12 cellular contexts compared by ENCODE assay signal in genomic region chr22:38135133-38135706, GRCh38. TPM values are rescaled to one million over a fixed set of nuclear protein-coding genes. Genes with fewer than 3 reads are reported as not detected.
A peak's percentile ranks its signal among the peaks of the same experiment; 100 is the strongest.
DNase-seq lines count a peak whose midpoint lies in the region; ATAC-seq and TF ChIP-seq lines count a peak whose summit lies in the region.
"Had no signal": no experiment of that assay in that cellular context is flagged by ENCODE, and none has a peak within 500 bp of the region (broad histone marks: within the 10 kb centered on the region; RNA-seq: fewer than 3 reads in every experiment).

No MANE protein-coding gene starts in this region.

- CTCF ChIA-PET in activated CD8-positive, alpha-beta T cell treated with anti-CD3 and anti-CD28 coated beads for 36 hours (lab: Charles Lee): no interaction called here
- CTCF ChIA-PET in activated CD8-positive, alpha-beta T cell treated with anti-CD3 and anti-CD28 coated beads, Interleukin-2, amount 10 ng/mL, durations not matched to agents 7 days and 5 days (lab: Charles Lee): no interaction called here

- intact Hi-C loops in activated CD8-positive, alpha-beta T cell treated with anti-CD3 and anti-CD28 coated beads for 36 hours (cut with micrococcal nuclease): no loop called here

- no peak overlapping the region for H3K4me3 Mint-ChIP-seq in activated CD8-positive, alpha-beta T cell treated with anti-CD3 and anti-CD28 coated beads for 36 hours
- H3K4me3 Mint-ChIP-seq in activated CD8-positive, alpha-beta T cell treated with anti-CD3 and anti-CD28 coated beads, Interleukin-2, amount 10 ng/mL, durations not matched to agents 7 days and 5 days: no peak overlapping the region
- H3K4me3 Mint-ChIP-seq in stimulated activated naive CD8-positive, alpha-beta T cell treated with anti-CD3 and anti-CD28 coated beads, Interleukin-15, amount 100 ng/mL, for 72 hours: no peak overlapping the region
- H3K4me3 Mint-ChIP-seq: immature natural killer cell had no signal

- TF ChIP-seq CTCF in activated CD8-positive, alpha-beta T cell treated with anti-CD3 and anti-CD28 coated beads for 36 hours (IDR thresholded peaks at IDR 0.05): no peak
- TF ChIP-seq CTCF in fibroblast of villous mesenchyme (IDR thresholded peaks at IDR 0.05; ENCODE audit: insufficient read depth, low read depth, low read length): no peak

- POLR2A ChIA-PET in activated CD8-positive, alpha-beta T cell treated with anti-CD3 and anti-CD28 coated beads for 36 hours (lab: Charles Lee): interaction anchor here (0.8 kb wide), 1 partner anchor 37 kb away, joined by 3 read pairs; no protein-coding TSS in a partner anchor
- POLR2A ChIA-PET in activated CD8-positive, alpha-beta T cell treated with anti-CD3 and anti-CD28 coated beads, Interleukin-2, amount 10 ng/mL, durations not matched to agents 7 days and 5 days (lab: Charles Lee): no interaction called here

- H3K36me3 ChIP-seq in SJSA1: no peaks in the 10 kb centered on the region

- DNase-seq in activated CD8-positive, alpha-beta T cell treated with anti-CD3 and anti-CD28 coated beads for 36 hours: peak; percentile 21
- DNase-seq in activated CD8-positive, alpha-beta T cell treated with anti-CD3 and anti-CD28 coated beads, Interleukin-2, amount 10 ng/mL, durations not matched to agents 7 days and 5 days: no peak
- DNase-seq in SJSA1 (ENCODE audit: low read depth in 1 of 2, low spot score in 2 of 2) (peak; percentile 74 to 87), fibroblast of villous mesenchyme (ENCODE audit: low read depth) (peak; percentile 66), SHP77 treated with DMSO at 0.1 percent for 48 hours (lab: John Stamatoyannopoulos, UW) (no peak), HT-29 (ENCODE audit: low spot score) (no peak)
- no peak for DNase-seq in stimulated activated naive CD8-positive, alpha-beta T cell treated with anti-CD3 and anti-CD28 coated beads, Interleukin-15, amount 100 ng/mL, for 72 hours
- DNase-seq: immature natural killer cell, NCI-H1930 had no signal

- peaks cover 7% of the 10 kb centered on the region for H3K36me3 Mint-ChIP-seq in activated CD8-positive, alpha-beta T cell treated with anti-CD3 and anti-CD28 coated beads for 36 hours (ENCODE audit: low read depth)
- peaks cover 9% of the 10 kb centered on the region for H3K36me3 Mint-ChIP-seq in activated CD8-positive, alpha-beta T cell treated with anti-CD3 and anti-CD28 coated beads, Interleukin-2, amount 10 ng/mL, durations not matched to agents 7 days and 5 days (ENCODE audit: low read depth)

- no peaks in the 10 kb centered on the region for H3K9me3 Mint-ChIP-seq in activated CD8-positive, alpha-beta T cell treated with anti-CD3 and anti-CD28 coated beads for 36 hours
- no peaks in the 10 kb centered on the region for H3K9me3 Mint-ChIP-seq in activated CD8-positive, alpha-beta T cell treated with anti-CD3 and anti-CD28 coated beads, Interleukin-2, amount 10 ng/mL, durations not matched to agents 7 days and 5 days (ENCODE audit: insufficient read depth)
- H3K9me3 Mint-ChIP-seq in stimulated activated naive CD8-positive, alpha-beta T cell treated with anti-CD3 and anti-CD28 coated beads, Interleukin-15, amount 100 ng/mL, for 72 hours: no peaks in the 10 kb centered on the region
- H3K9me3 Mint-ChIP-seq: immature natural killer cell had no signal

- H3K4me1 Mint-ChIP-seq in activated CD8-positive, alpha-beta T cell treated with anti-CD3 and anti-CD28 coated beads for 36 hours (ENCODE audit: low read depth): no peaks in the 10 kb centered on the region
- peaks cover 6% of the 10 kb centered on the region for H3K4me1 Mint-ChIP-seq in activated CD8-positive, alpha-beta T cell treated with anti-CD3 and anti-CD28 coated beads, Interleukin-2, amount 10 ng/mL, durations not matched to agents 7 days and 5 days (ENCODE audit: low read depth)
- no peaks in the 10 kb centered on the region for H3K4me1 Mint-ChIP-seq in stimulated activated naive CD8-positive, alpha-beta T cell treated with anti-CD3 and anti-CD28 coated beads, Interleukin-15, amount 100 ng/mL, for 72 hours

- peaks cover 18% of the 10 kb centered on the region for H3K4me1 ChIP-seq in SJSA1 (replicated peaks)

- no peaks in the 10 kb centered on the region for H3K9me3 ChIP-seq in SJSA1 (replicated peaks)
- H3K9me3 ChIP-seq: tibial artery had no signal

- H3K27ac ChIP-seq in SJSA1: no peak overlapping the region
- H3K27ac ChIP-seq: tibial artery had no signal

- H3K27ac Mint-ChIP-seq in activated CD8-positive, alpha-beta T cell treated with anti-CD3 and anti-CD28 coated beads for 36 hours: no peak overlapping the region
- no peak overlapping the region for H3K27ac Mint-ChIP-seq in activated CD8-positive, alpha-beta T cell treated with anti-CD3 and anti-CD28 coated beads, Interleukin-2, amount 10 ng/mL, durations not matched to agents 7 days and 5 days
- peak overlapping the region in 1 of 2 donors; percentile 63 for H3K27ac Mint-ChIP-seq in stimulated activated naive CD8-positive, alpha-beta T cell treated with anti-CD3 and anti-CD28 coated beads, Interleukin-15, amount 100 ng/mL, for 72 hours

- no peaks in the 10 kb centered on the region for H3K27me3 ChIP-seq in SJSA1 (replicated peaks)
- H3K27me3 ChIP-seq: tibial artery had no signal

- no peaks in the 10 kb centered on the region for H3K27me3 Mint-ChIP-seq in activated CD8-positive, alpha-beta T cell treated with anti-CD3 and anti-CD28 coated beads for 36 hours
- H3K27me3 Mint-ChIP-seq in activated CD8-positive, alpha-beta T cell treated with anti-CD3 and anti-CD28 coated beads, Interleukin-2, amount 10 ng/mL, durations not matched to agents 7 days and 5 days (ENCODE audit: low read depth): no peaks in the 10 kb centered on the region
- no peaks in the 10 kb centered on the region for H3K27me3 Mint-ChIP-seq in stimulated activated naive CD8-positive, alpha-beta T cell treated with anti-CD3 and anti-CD28 coated beads, Interleukin-15, amount 100 ng/mL, for 72 hours

- no peak for ATAC-seq in activated CD8-positive, alpha-beta T cell treated with anti-CD3 and anti-CD28 coated beads for 36 hours
- no peak for ATAC-seq in activated CD8-positive, alpha-beta T cell treated with anti-CD3 and anti-CD28 coated beads, Interleukin-2, amount 10 ng/mL, durations not matched to agents 7 days and 5 days
- peak; percentile 56 for ATAC-seq in stimulated activated naive CD8-positive, alpha-beta T cell treated with anti-CD3 and anti-CD28 coated beads, Interleukin-15, amount 100 ng/mL, for 72 hours
- no peak for ATAC-seq in HG02623 (IDR thresholded peaks at IDR 0.05; ENCODE audit: unreplicated experiment)

- H3K4me3 ChIP-seq in SJSA1 (no peak overlapping the region), fibroblast of villous mesenchyme (ENCODE audit: low read depth, low read length) (no peak overlapping the region)
- H3K4me3 ChIP-seq: tibial artery had no signal

RNA-seq across cellular contexts. Expression of gene BAIAP2L2, which starts 24.7 kb away (rescaled TPM):
- total RNA-seq in activated CD8-positive, alpha-beta T cell treated with anti-CD3 and anti-CD28 coated beads for 36 hours: under 1 TPM; 0.61 to 0.67 TPM
- total RNA-seq in activated CD8-positive, alpha-beta T cell treated with anti-CD3 and anti-CD28 coated beads, Interleukin-2, amount 10 ng/mL, durations not matched to agents 7 days and 5 days: under 1 TPM; 0.47 to 0.58 TPM
- not detected in 2 replicates for total RNA-seq in SJSA1 (2014; rRNA removed; shearing (Covaris generic))
- 2.3 and 3.0 TPM in 2 replicates for total RNA-seq in fibroblast of villous mesenchyme
- total RNA-seq in HT-29 (2014; rRNA removed; shearing (Covaris generic)): 9.5 and 11.6 TPM in 2 replicates

RNA-seq across cellular contexts. Expression of gene PLA2G6, which starts 46.4 kb away (rescaled TPM):
- total RNA-seq in activated CD8-positive, alpha-beta T cell treated with anti-CD3 and anti-CD28 coated beads for 36 hours: 10 to 100 TPM; 52.4 to 53.6 TPM
- total RNA-seq in activated CD8-positive, alpha-beta T cell treated with anti-CD3 and anti-CD28 coated beads, Interleukin-2, amount 10 ng/mL, durations not matched to agents 7 days and 5 days: 10 to 100 TPM; 39.8 to 43.1 TPM
- total RNA-seq in SJSA1 (2014; rRNA removed; shearing (Covaris generic)): 1.0 and 2.5 TPM in 2 replicates
- total RNA-seq in fibroblast of villous mesenchyme: 10.0 and 10.8 TPM in 2 replicates
- 13.0 and 16.1 TPM in 2 replicates for total RNA-seq in HT-29 (2014; rRNA removed; shearing (Covaris generic))

RNA-seq across cellular contexts. Expression of gene SLC16A8, which starts 51.2 kb away (rescaled TPM):
- total RNA-seq in activated CD8-positive, alpha-beta T cell treated with anti-CD3 and anti-CD28 coated beads for 36 hours: not detected
- total RNA-seq in activated CD8-positive, alpha-beta T cell treated with anti-CD3 and anti-CD28 coated beads, Interleukin-2, amount 10 ng/mL, durations not matched to agents 7 days and 5 days: not detected
- not detected in 2 replicates for total RNA-seq in SJSA1 (2014; rRNA removed; shearing (Covaris generic))
- total RNA-seq in fibroblast of villous mesenchyme: under 0.01 TPM in 1 of 2 replicates, not detected in the other
- not detected in 2 replicates for total RNA-seq in HT-29 (2014; rRNA removed; shearing (Covaris generic))
- total RNA-seq: A673 had no signal

Comparison
In these comparisons a context has a peak if more than half of its experiments do, and no peak if none do; other contexts are left out.
1. DNase-seq: peak in activated CD8-positive, alpha-beta T cell treated with anti-CD3 and anti-CD28 coated beads for 36 hours (single experiment), SJSA1 (2 of 2) and fibroblast of villous mesenchyme (single experiment); none in activated CD8-positive, alpha-beta T cell treated with anti-CD3 and anti-CD28 coated beads, Interleukin-2, amount 10 ng/mL, durations not matched to agents 7 days and 5 days (single experiment), stimulated activated naive CD8-positive, alpha-beta T cell treated with anti-CD3 and anti-CD28 coated beads, Interleukin-15, amount 100 ng/mL, for 72 hours (0 of 2), SHP77 treated with DMSO at 0.1 percent for 48 hours (single experiment) and HT-29 (single experiment).